In the genomic region with DNA sequence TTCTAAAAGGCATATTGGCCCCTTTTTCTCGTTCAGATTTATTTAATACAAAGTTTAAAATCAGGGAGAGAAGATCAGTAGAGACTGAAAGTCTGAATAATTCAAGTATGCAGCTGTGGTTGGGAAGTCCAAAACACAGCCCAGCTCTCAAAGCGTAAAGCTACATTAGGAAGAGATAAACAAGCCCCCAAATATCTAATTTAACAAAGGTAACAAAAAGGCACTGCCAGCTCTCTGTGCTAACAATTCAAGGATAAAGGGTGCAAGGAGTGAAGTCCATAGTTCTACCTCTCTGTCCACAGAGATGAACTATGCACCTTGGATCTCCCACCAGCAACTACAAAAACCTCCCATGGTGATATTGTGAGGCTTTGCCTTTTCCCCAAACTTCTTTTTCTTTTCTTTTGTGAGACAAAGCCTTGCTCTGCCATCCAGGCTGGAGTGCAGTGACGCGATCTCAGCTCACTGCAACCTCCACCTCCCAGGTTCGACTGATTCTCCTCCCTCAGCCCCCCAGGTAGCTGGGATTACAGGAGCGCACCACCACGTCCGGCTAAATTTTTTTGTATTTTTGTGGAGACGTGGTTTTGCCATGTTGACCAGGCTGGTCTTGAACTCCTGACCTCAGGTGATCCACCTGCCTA, we compare ENCODE assay signal across 1 cellular context.
TF ChIP-seq lines count a peak whose summit lies in the region.

No MANE protein-coding gene starts in this region.

TF ChIP-seq in GM23338, 12 proteins besides CTCF, POLR2A, EP300 and RAD21 (continued from another document):
- TF ChIP-seq EZH2 (IDR thresholded peaks at IDR 0.05; ENCODE audit: low read depth, unreplicated experiment): no peak
- no peak for TF ChIP-seq EZH2phosphoT487 (IDR thresholded peaks at IDR 0.05; ENCODE audit: unreplicated experiment)
- TF ChIP-seq STAT1 (IDR thresholded peaks at IDR 0.05; ENCODE audit: unreplicated experiment): no peak
